ENCODE assay signal across 36 cellular contexts in the genomic region with DNA sequence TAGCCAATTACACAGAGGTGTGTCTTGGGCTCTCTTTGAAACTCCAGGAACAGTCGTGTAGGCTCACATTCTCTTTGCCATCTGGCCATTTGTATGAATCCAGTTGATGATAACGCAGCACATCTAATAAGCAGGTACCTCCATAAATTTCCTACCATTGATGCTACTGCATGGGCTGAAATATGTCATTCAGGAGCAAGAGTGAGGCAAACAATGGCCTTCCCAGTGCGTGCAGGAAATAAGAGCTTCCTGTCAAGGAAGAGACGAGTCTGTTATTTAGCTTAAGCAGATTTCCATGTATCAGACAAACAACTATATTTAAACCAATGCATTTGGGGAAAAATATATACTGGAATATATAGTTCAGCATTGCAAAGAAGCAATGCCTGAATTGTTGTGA.
"Had no signal": no experiment of that assay in that cellular context is flagged by ENCODE, and none has a peak within 500 bp of the region (broad histone marks: within the 10 kb centered on the region; RNA-seq: fewer than 3 reads in every experiment).

No MANE protein-coding gene starts in this region.

- DNase-seq: activated B cell treated with CpG ODN at 0.5 μM for 24 hours; activated CD4-positive, alpha-beta memory T cell treated with anti-CD3 and anti-CD28 coated beads for 36 hours; activated CD4-positive, alpha-beta T cell treated with anti-CD3 and anti-CD28 coated beads for 4 hours; activated CD4-positive, alpha-beta T cell treated with anti-CD3 and anti-CD28 coated beads, Interleukin-2, amount 10 ng/mL, durations not matched to agents 24 days and 14 days; activated CD4-positive, alpha-beta T cell treated with anti-CD3 and anti-CD28 coated beads, Interleukin-2, amount 50 U/mL, for 1 hour; activated CD4-positive, alpha-beta T cell treated with anti-CD3 and anti-CD28 coated beads, Interleukin-2, amount 50 U/mL, for 4 hours; activated CD4-positive, CD25-positive, alpha-beta regulatory T cell treated with anti-CD3 and anti-CD28 coated beads, Interleukin-2, amount 50 U/mL, for 72 hours; activated CD8-positive, alpha-beta memory T cell treated with anti-CD3 and anti-CD28 coated beads, Interleukin-2, amount 50 U/mL, for 4 hours; activated CD8-positive, alpha-beta T cell treated with anti-CD3 and anti-CD28 coated beads for 36 hours; activated effector memory CD4-positive, alpha-beta T cell treated with Interleukin-2 at 50 U/mL for 16 hours; activated gamma-delta T cell; activated naive CD4-positive, alpha-beta T cell treated with anti-CD3 and anti-CD28 coated beads, Interleukin-2, amount 10 ng/mL, durations not matched to agents 7 days and 5 days; activated naive CD4-positive, alpha-beta T cell treated with Interleukin-2 at 50 U/mL for 16 hours; activated naive CD8-positive, alpha-beta T cell treated with anti-CD3 and anti-CD28 coated beads, Interleukin-2, amount 10 ng/mL, durations not matched to agents 7 days and 5 days; activated naive CD8-positive, alpha-beta T cell treated with anti-CD3 and anti-CD28 coated beads, Interleukin-2, amount 50 U/mL, for 24 hours; activated T-cell treated with anti-CD3 and anti-CD28 coated beads for 4 hours; activated T-cell treated with anti-CD3 and anti-CD28 coated beads, Interleukin-2, amount 50 U/mL, for 1 hour; activated T-cell treated with anti-CD3 and anti-CD28 coated beads, Interleukin-2, amount 50 U/mL, for 4 hours; activated T-cell treated with anti-CD3 and anti-CD28 coated beads, Interleukin-2, amount 50 U/mL, for 72 hours; amygdala; anterior cingulate cortex; central memory CD4-positive, alpha-beta T cell; SW 1271; T-helper 1 cell; T-helper 2 cell; T-helper 9 cell had no signal

- H3K4me1 Mint-ChIP-seq: activated B cell treated with CpG ODN at 0.5 μM for 24 hours; activated CD4-positive, alpha-beta T cell treated with anti-CD3 and anti-CD28 coated beads, Interleukin-2, amount 10 ng/mL, durations not matched to agents 24 days and 14 days; activated naive CD4-positive, alpha-beta T cell treated with anti-CD3 and anti-CD28 coated beads, Interleukin-2, amount 10 ng/mL, durations not matched to agents 7 days and 5 days; activated naive CD4-positive, alpha-beta T cell treated with anti-CD3 and anti-CD28 coated beads, Interleukin-2, amount 50 U/mL, for 24 hours; activated naive CD8-positive, alpha-beta T cell treated with anti-CD3 and anti-CD28 coated beads, Interleukin-2, amount 10 ng/mL, durations not matched to agents 7 days and 5 days; activated naive CD8-positive, alpha-beta T cell treated with anti-CD3 and anti-CD28 coated beads, Interleukin-2, amount 50 U/mL, for 24 hours; activated T-helper 17 cell treated with anti-CD3 and anti-CD28 coated beads, Interleukin-2, amount 50 U/mL, for 72 hours had no signal

- H3K9me3 ChIP-seq: ascending aorta had no signal

- H3K36me3 ChIP-seq: ascending aorta, cardiac muscle cell had no signal

- H3K4me3 Mint-ChIP-seq: activated B cell treated with CpG ODN at 0.5 μM for 24 hours; activated CD4-positive, alpha-beta memory T cell treated with anti-CD3 and anti-CD28 coated beads for 36 hours; activated CD4-positive, alpha-beta T cell treated with anti-CD3 and anti-CD28 coated beads, Interleukin-2, amount 10 ng/mL, durations not matched to agents 24 days and 14 days; activated CD8-positive, alpha-beta T cell treated with anti-CD3 and anti-CD28 coated beads for 36 hours; activated naive CD4-positive, alpha-beta T cell treated with anti-CD3 and anti-CD28 coated beads, Interleukin-2, amount 10 ng/mL, durations not matched to agents 7 days and 5 days; activated naive CD4-positive, alpha-beta T cell treated with anti-CD3 and anti-CD28 coated beads, Interleukin-2, amount 50 U/mL, for 24 hours; activated naive CD8-positive, alpha-beta T cell; activated naive CD8-positive, alpha-beta T cell treated with anti-CD3 and anti-CD28 coated beads, Interleukin-2, amount 10 ng/mL, durations not matched to agents 7 days and 5 days; activated naive CD8-positive, alpha-beta T cell treated with anti-CD3 and anti-CD28 coated beads, Interleukin-2, amount 50 U/mL, for 24 hours; activated T-cell treated with anti-CD3 and anti-CD28 coated beads, Interleukin-2, amount 50 U/mL, for 4 hours; activated T-cell treated with anti-CD3 and anti-CD28 coated beads, Interleukin-2, amount 50 U/mL, for 72 hours; activated T-helper 1 cell treated with anti-CD3 and anti-CD28 coated beads, Interleukin-12 subunit alpha, Interleukin-12 subunit beta, Interleukin-2, Interleukin-4 antibody, amounts not matched to agents 30 ng/mL and 10 ng/mL and 1 ng/mL, durations not matched to agents 14 hours and 24 hours and 36 hours; activated T-helper 17 cell treated with anti-CD3 and anti-CD28 coated beads, Interleukin-2, amount 50 U/mL, for 72 hours; brain; T-helper 1 cell treated with Interleukin-12 subunit alpha and Interleukin-12 subunit beta and Interleukin-4 antibody, amounts not matched to agents 30 μg/mL and 1 μg/mL, for 36 hours; T-helper 2 cell treated with Interferon-gamma antibody and Interleukin-4, amounts not matched to agents 5 μg/mL and 100 μg/mL, for 36 hours had no signal

- H3K9me3 Mint-ChIP-seq: activated B cell treated with CpG ODN at 0.5 μM for 24 hours; activated CD4-positive, alpha-beta memory T cell treated with anti-CD3 and anti-CD28 coated beads for 36 hours; activated CD4-positive, alpha-beta T cell treated with anti-CD3 and anti-CD28 coated beads, Interleukin-2, amount 10 ng/mL, durations not matched to agents 24 days and 14 days; activated CD8-positive, alpha-beta T cell treated with anti-CD3 and anti-CD28 coated beads for 36 hours; activated naive CD4-positive, alpha-beta T cell treated with anti-CD3 and anti-CD28 coated beads, Interleukin-2, amount 10 ng/mL, durations not matched to agents 7 days and 5 days; activated naive CD8-positive, alpha-beta T cell treated with anti-CD3 and anti-CD28 coated beads, Interleukin-2, amount 10 ng/mL, durations not matched to agents 7 days and 5 days; activated T-cell treated with anti-CD3 and anti-CD28 coated beads, Interleukin-2, amount 50 U/mL, for 4 hours; activated T-helper 1 cell treated with anti-CD3 and anti-CD28 coated beads, Interleukin-12 subunit alpha, Interleukin-12 subunit beta, Interleukin-2, Interleukin-4 antibody, amounts not matched to agents 30 ng/mL and 10 ng/mL and 1 ng/mL, durations not matched to agents 14 hours and 24 hours and 36 hours; activated T-helper 17 cell treated with anti-CD3 and anti-CD28 coated beads, Interleukin-2, amount 50 U/mL, for 72 hours; T-helper 1 cell treated with Interleukin-12 subunit alpha and Interleukin-12 subunit beta and Interleukin-4 antibody, amounts not matched to agents 30 μg/mL and 1 μg/mL, for 36 hours; T-helper 2 cell treated with Interferon-gamma antibody and Interleukin-4, amounts not matched to agents 5 μg/mL and 100 μg/mL, for 36 hours had no signal

- H3K4me1 ChIP-seq: ascending aorta had no signal

- H3K4me3 ChIP-seq: ascending aorta, cardiac muscle cell had no signal

- H3K27me3 ChIP-seq: ascending aorta had no signal

- H3K27ac ChIP-seq: ascending aorta, cardiac muscle cell, VCaP had no signal

- ATAC-seq: activated CD8-positive, alpha-beta T cell treated with anti-CD3 and anti-CD28 coated beads for 36 hours; activated naive CD8-positive, alpha-beta T cell treated with anti-CD3 and anti-CD28 coated beads, Interleukin-2, amount 50 U/mL, for 24 hours; activated T-cell treated with anti-CD3 and anti-CD28 coated beads, Interleukin-2, amount 50 U/mL, for 4 hours; activated T-cell treated with anti-CD3 and anti-CD28 coated beads, Interleukin-2, amount 50 U/mL, for 72 hours; activated T-helper 17 cell treated with anti-CD3 and anti-CD28 coated beads, Interleukin-2, amount 50 U/mL, for 72 hours had no signal

- H3K36me3 Mint-ChIP-seq: activated CD4-positive, alpha-beta memory T cell treated with anti-CD3 and anti-CD28 coated beads for 36 hours; activated naive CD4-positive, alpha-beta T cell treated with anti-CD3 and anti-CD28 coated beads, Interleukin-2, amount 10 ng/mL, durations not matched to agents 7 days and 5 days; activated naive CD4-positive, alpha-beta T cell treated with anti-CD3 and anti-CD28 coated beads, Interleukin-2, amount 50 U/mL, for 24 hours; activated naive CD8-positive, alpha-beta T cell; activated naive CD8-positive, alpha-beta T cell treated with anti-CD3 and anti-CD28 coated beads, Interleukin-2, amount 10 ng/mL, durations not matched to agents 7 days and 5 days; brain had no signal

- H3K27ac Mint-ChIP-seq: activated B cell treated with CpG ODN at 0.5 μM for 24 hours; activated CD4-positive, alpha-beta memory T cell treated with anti-CD3 and anti-CD28 coated beads for 36 hours; activated CD4-positive, alpha-beta T cell treated with anti-CD3 and anti-CD28 coated beads, Interleukin-2, amount 10 ng/mL, durations not matched to agents 24 days and 14 days; activated CD8-positive, alpha-beta T cell treated with anti-CD3 and anti-CD28 coated beads for 36 hours; activated naive CD4-positive, alpha-beta T cell treated with anti-CD3 and anti-CD28 coated beads, Interleukin-2, amount 10 ng/mL, durations not matched to agents 7 days and 5 days; activated naive CD4-positive, alpha-beta T cell treated with anti-CD3 and anti-CD28 coated beads, Interleukin-2, amount 50 U/mL, for 24 hours; activated naive CD8-positive, alpha-beta T cell; activated naive CD8-positive, alpha-beta T cell treated with anti-CD3 and anti-CD28 coated beads, Interleukin-2, amount 10 ng/mL, durations not matched to agents 7 days and 5 days; activated naive CD8-positive, alpha-beta T cell treated with anti-CD3 and anti-CD28 coated beads, Interleukin-2, amount 50 U/mL, for 24 hours; activated T-cell treated with anti-CD3 and anti-CD28 coated beads, Interleukin-2, amount 50 U/mL, for 72 hours; activated T-helper 1 cell treated with anti-CD3 and anti-CD28 coated beads, Interleukin-12 subunit alpha, Interleukin-12 subunit beta, Interleukin-2, Interleukin-4 antibody, amounts not matched to agents 30 ng/mL and 10 ng/mL and 1 ng/mL, durations not matched to agents 14 hours and 24 hours and 36 hours; activated T-helper 17 cell treated with anti-CD3 and anti-CD28 coated beads, Interleukin-2, amount 50 U/mL, for 72 hours; brain; T-helper 1 cell treated with Interleukin-12 subunit alpha and Interleukin-12 subunit beta and Interleukin-4 antibody, amounts not matched to agents 30 μg/mL and 1 μg/mL, for 36 hours; T-helper 2 cell treated with Interferon-gamma antibody and Interleukin-4, amounts not matched to agents 5 μg/mL and 100 μg/mL, for 36 hours had no signal

- H3K27me3 Mint-ChIP-seq: activated B cell treated with CpG ODN at 0.5 μM for 24 hours; activated CD4-positive, alpha-beta T cell treated with anti-CD3 and anti-CD28 coated beads, Interleukin-2, amount 10 ng/mL, durations not matched to agents 24 days and 14 days; activated CD8-positive, alpha-beta T cell treated with anti-CD3 and anti-CD28 coated beads for 36 hours; activated naive CD4-positive, alpha-beta T cell treated with anti-CD3 and anti-CD28 coated beads, Interleukin-2, amount 10 ng/mL, durations not matched to agents 7 days and 5 days; activated naive CD4-positive, alpha-beta T cell treated with anti-CD3 and anti-CD28 coated beads, Interleukin-2, amount 50 U/mL, for 24 hours; activated naive CD8-positive, alpha-beta T cell; activated naive CD8-positive, alpha-beta T cell treated with anti-CD3 and anti-CD28 coated beads, Interleukin-2, amount 10 ng/mL, durations not matched to agents 7 days and 5 days; brain had no signal
